ENCODE assay signal across 10 cellular contexts in the genomic region with DNA sequence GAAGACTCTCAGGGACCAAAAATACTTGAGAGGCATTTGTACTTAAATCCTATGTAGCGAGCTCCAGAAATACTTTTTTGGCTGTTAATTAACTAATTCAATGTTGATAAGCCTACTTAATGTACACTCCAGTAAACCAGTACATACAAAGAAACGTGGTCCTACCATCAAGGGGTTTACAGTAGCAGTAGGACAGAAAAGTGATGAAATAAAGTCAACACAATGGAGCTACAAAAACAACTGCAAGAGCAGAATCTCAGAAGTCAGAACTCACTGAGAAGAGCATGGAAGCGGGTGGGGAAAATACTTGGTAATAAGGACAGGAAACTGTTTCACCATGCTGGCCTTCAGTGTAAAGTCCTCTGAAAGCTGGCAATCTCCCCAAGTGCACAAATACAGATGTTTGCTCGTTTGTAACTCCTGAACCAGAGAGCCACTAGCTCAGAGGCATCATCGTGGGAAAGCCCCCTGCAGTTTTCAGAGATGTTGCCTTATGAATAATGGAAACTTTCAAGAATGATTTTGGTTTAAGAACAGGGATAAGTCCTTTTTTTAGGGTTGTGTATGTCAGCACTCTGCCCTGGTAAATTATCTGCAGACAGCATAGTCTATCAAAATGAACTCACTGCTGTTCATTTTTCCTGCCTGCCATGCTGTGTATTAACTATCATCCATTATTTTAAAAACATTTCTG.
DNase-seq lines count a peak whose midpoint lies in the region; ATAC-seq and TF ChIP-seq lines count a peak whose summit lies in the region.
"Had no signal": no experiment of that assay in that cellular context is flagged by ENCODE, and none has a peak within 500 bp of the region (broad histone marks: within the 10 kb centered on the region; RNA-seq: fewer than 3 reads in every experiment).

No MANE protein-coding gene starts in this region.

- H3K27me3 Mint-ChIP-seq in activated T-cell treated with anti-CD3 and anti-CD28 coated beads, Interleukin-2, amount 50 U/mL, for 24 hours = no peaks in the 10 kb centered on the region

- no peak for TF ChIP-seq CTCF in GM12864 (IDR thresholded peaks at IDR 0.05; ENCODE audit: low read depth, low read length, missing control alignments)

- H3K36me3 Mint-ChIP-seq in activated T-cell treated with anti-CD3 and anti-CD28 coated beads, Interleukin-2, amount 50 U/mL, for 24 hours (ENCODE audit: low read depth) = no peaks in the 10 kb centered on the region

- ATAC-seq in GM19395 (IDR thresholded peaks at IDR 0.05; ENCODE audit: unreplicated experiment) (peak; percentile 73), HG02970 (IDR thresholded peaks at IDR 0.05; ENCODE audit: low FRiP score, unreplicated experiment) (peak; percentile 59)

- no peak overlapping the region for H3K27ac Mint-ChIP-seq in activated T-cell treated with anti-CD3 and anti-CD28 coated beads, Interleukin-2, amount 50 U/mL, for 24 hours
- H3K27ac Mint-ChIP-seq: T-helper 1 cell treated with Interleukin-12 subunit alpha and Interleukin-12 subunit beta and Interleukin-4 antibody, amounts not matched to agents 30 μg/mL and 1 μg/mL, for 36 hours had no signal

- H3K4me3 Mint-ChIP-seq in activated T-cell treated with anti-CD3 and anti-CD28 coated beads, Interleukin-2, amount 50 U/mL, for 24 hours = no peak overlapping the region
- H3K4me3 Mint-ChIP-seq: T-helper 1 cell treated with Interleukin-12 subunit alpha and Interleukin-12 subunit beta and Interleukin-4 antibody, amounts not matched to agents 30 μg/mL and 1 μg/mL, for 36 hours had no signal

- H3K9me3 Mint-ChIP-seq in activated T-cell treated with anti-CD3 and anti-CD28 coated beads, Interleukin-2, amount 50 U/mL, for 24 hours = peaks cover 3% of the 10 kb centered on the region

- no peaks in the 10 kb centered on the region for H3K4me1 Mint-ChIP-seq in activated T-cell treated with anti-CD3 and anti-CD28 coated beads, Interleukin-2, amount 50 U/mL, for 24 hours (ENCODE audit: low read depth)

- no peak overlapping the region; the same call in 1 of the 2 replicates for H3K4me3 ChIP-seq in GM12864 (ENCODE audit: low read depth, low read length)

- DNase-seq in GM12864 (ENCODE audit: low read depth) = peak; percentile 66
- DNase-seq in RPMI8226 = peak; percentile 37
- DNase-seq in activated T-cell treated with anti-CD3 and anti-CD28 coated beads, Interleukin-2, amount 50 U/mL, for 24 hours = no peak
- DNase-seq in stimulated activated CD4-positive, alpha-beta T cell treated with anti-CD3 and anti-CD28 coated beads, Interleukin-4, amount 100 ng/mL, for 1 hour = no peak
- DNase-seq in epidermal melanocyte (ENCODE audit: insufficient read length, low spot score) = no peak
- DNase-seq in DMS114 treated with DMSO at 0.1 percent for 48 hours (lab: John Stamatoyannopoulos, UW; ENCODE audit: unreplicated experiment) = no peak
- DNase-seq: BE2C had no signal

Comparison
In these comparisons a context has a peak if more than half of its experiments do, and no peak if none do; other contexts are left out.
1. DNase-seq: peak in GM12864 (single experiment) and RPMI8226 (single experiment); none in activated T-cell treated with anti-CD3 and anti-CD28 coated beads, Interleukin-2, amount 50 U/mL, for 24 hours (single experiment), stimulated activated CD4-positive, alpha-beta T cell treated with anti-CD3 and anti-CD28 coated beads, Interleukin-4, amount 100 ng/mL, for 1 hour (single experiment), epidermal melanocyte (single experiment) and DMS114 treated with DMSO at 0.1 percent for 48 hours (single experiment).